ENCODE assay signal across 1 cellular context in the genomic region with DNA sequence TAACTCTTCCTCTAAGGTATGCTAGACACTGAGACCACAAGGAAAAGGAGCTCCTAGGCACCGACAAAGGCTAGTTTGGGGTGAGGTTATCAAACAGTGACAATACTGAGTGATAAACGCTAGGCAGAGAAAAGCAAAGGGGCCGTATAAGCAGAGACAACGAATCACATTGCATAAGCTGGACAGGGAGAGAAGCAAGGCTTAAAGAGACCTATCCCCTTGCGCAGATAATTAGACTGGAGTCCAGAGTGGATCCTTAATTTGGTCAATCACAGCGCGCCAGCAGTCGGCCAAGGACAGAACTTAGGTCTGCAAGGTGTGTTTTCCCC.
TF ChIP-seq lines count a peak whose summit lies in the region.

No MANE protein-coding gene starts in this region.

TF ChIP-seq in SK-N-SH, 30 proteins besides CTCF, POLR2A, EP300 and RAD21 (continued from another document):
- TF ChIP-seq IRF3 (IDR thresholded peaks at IDR 0.05; ENCODE audit: low read depth, low read length): no peak
- no peak for TF ChIP-seq ZBTB33 (IDR thresholded peaks at IDR 0.05; ENCODE audit: borderline replicate concordance, low read depth)
- no peak for TF ChIP-seq ELF1 (IDR thresholded peaks at IDR 0.05)
